In the genomic region with DNA sequence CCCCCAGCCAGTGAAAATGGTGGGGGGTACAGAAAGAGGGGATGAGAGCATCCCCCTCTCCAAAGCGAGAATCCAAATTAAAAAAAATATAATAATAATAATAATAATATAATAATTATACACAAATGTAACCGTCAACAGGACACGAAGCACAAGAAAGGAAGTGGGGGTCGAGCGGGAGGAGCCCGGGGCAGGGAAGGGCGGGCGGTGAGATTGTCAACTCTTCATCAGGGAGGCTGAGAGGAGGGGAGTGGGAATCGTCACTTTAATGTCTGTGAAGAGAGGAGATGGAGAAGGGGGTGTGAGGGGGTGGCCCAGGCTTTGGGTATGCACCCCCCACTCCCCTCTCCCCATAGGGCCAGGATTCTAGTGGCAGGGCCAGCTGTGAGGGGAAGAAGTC, we compare ENCODE assay signal across 18 cellular contexts.
"Had no signal": no experiment of that assay in that cellular context is flagged by ENCODE, and none has a peak within 500 bp of the region (broad histone marks: within the 10 kb centered on the region; RNA-seq: fewer than 3 reads in every experiment).

No MANE protein-coding gene starts in this region.

- H3K79me2 ChIP-seq: parathyroid adenoma had no signal

- ATAC-seq: activated CD8-positive, alpha-beta memory T cell treated with anti-CD3 and anti-CD28 coated beads, Interleukin-2, amount 10 ng/mL, durations not matched to agents 7 days and 5 days; activated T-cell treated with anti-CD3 and anti-CD28 coated beads, Interleukin-2, amount 50 U/mL, for 4 hours had no signal

- H3K4me3 Mint-ChIP-seq: activated CD8-positive, alpha-beta memory T cell treated with anti-CD3 and anti-CD28 coated beads, Interleukin-2, amount 10 ng/mL, durations not matched to agents 7 days and 5 days; activated naive CD8-positive, alpha-beta T cell treated with anti-CD3 and anti-CD28 coated beads, Interleukin-2, amount 10 ng/mL, durations not matched to agents 7 days and 5 days; activated T-cell treated with anti-CD3 and anti-CD28 coated beads, Interleukin-2, amount 50 U/mL, for 4 hours; mesothelial cell of epicardium had no signal

- H3K27me3 Mint-ChIP-seq: activated CD8-positive, alpha-beta memory T cell treated with anti-CD3 and anti-CD28 coated beads, Interleukin-2, amount 10 ng/mL, durations not matched to agents 7 days and 5 days; activated naive CD8-positive, alpha-beta T cell treated with anti-CD3 and anti-CD28 coated beads, Interleukin-2, amount 10 ng/mL, durations not matched to agents 7 days and 5 days had no signal

- H3K9me3 Mint-ChIP-seq: activated naive CD8-positive, alpha-beta T cell treated with anti-CD3 and anti-CD28 coated beads, Interleukin-2, amount 10 ng/mL, durations not matched to agents 7 days and 5 days; activated T-cell treated with anti-CD3 and anti-CD28 coated beads, Interleukin-2, amount 50 U/mL, for 4 hours; mesothelial cell of epicardium; neural progenitor cell had no signal

- H3K9me3 ChIP-seq: SJCRH30, thoracic aorta had no signal

- DNase-seq: activated CD4-positive, alpha-beta T cell treated with anti-CD3 and anti-CD28 coated beads, Interleukin-2, amount 50 U/mL, for 4 hours; activated CD4-positive, CD25-positive, alpha-beta regulatory T cell treated with anti-CD3 and anti-CD28 coated beads, Interleukin-2, amount 50 U/mL, for 72 hours; activated CD8-positive, alpha-beta memory T cell treated with anti-CD3 and anti-CD28 coated beads, Interleukin-2, amount 10 ng/mL, durations not matched to agents 7 days and 5 days; activated gamma-delta T cell; activated naive CD8-positive, alpha-beta T cell treated with anti-CD3 and anti-CD28 coated beads, Interleukin-2, amount 10 ng/mL, durations not matched to agents 7 days and 5 days; activated T-cell treated with anti-CD3 and anti-CD28 coated beads, Interleukin-2, amount 50 U/mL, for 4 hours; effector CD4-positive, alpha-beta T cell; hippocampal formation; kidney glomerular epithelial cell; SJCRH30; stimulated activated CD4-positive, alpha-beta T cell treated with anti-CD3 and anti-CD28 coated beads, Interleukin-1b, Interleukin-23, amount 100 ng/mL, for 48 hours; stimulated activated naive CD4-positive, alpha-beta T cell treated with Interleukin-2 at 50 U/mL for 16 hours; T-helper 9 cell had no signal

- H3K4me2 ChIP-seq: neural progenitor cell, smooth muscle cell had no signal

- H3K27ac ChIP-seq: neural progenitor cell, parathyroid adenoma, SJCRH30 had no signal

- H3K4me1 ChIP-seq: neural progenitor cell, parathyroid adenoma, SJCRH30 had no signal

- H3K4me3 ChIP-seq: neural progenitor cell, SJCRH30, smooth muscle cell, thoracic aorta had no signal

- H3K27ac Mint-ChIP-seq: activated CD8-positive, alpha-beta memory T cell treated with anti-CD3 and anti-CD28 coated beads, Interleukin-2, amount 10 ng/mL, durations not matched to agents 7 days and 5 days; activated naive CD8-positive, alpha-beta T cell treated with anti-CD3 and anti-CD28 coated beads, Interleukin-2, amount 10 ng/mL, durations not matched to agents 7 days and 5 days; mesothelial cell of epicardium; neural progenitor cell had no signal

- H3K9ac ChIP-seq: neural progenitor cell, parathyroid adenoma had no signal

- H3K36me3 ChIP-seq: neural progenitor cell had no signal

- H2AFZ ChIP-seq: neural progenitor cell, parathyroid adenoma had no signal

- H3K27me3 ChIP-seq: neural progenitor cell, SJCRH30 had no signal
